ENCODE assay signal across 7 cellular contexts in the genomic region with DNA sequence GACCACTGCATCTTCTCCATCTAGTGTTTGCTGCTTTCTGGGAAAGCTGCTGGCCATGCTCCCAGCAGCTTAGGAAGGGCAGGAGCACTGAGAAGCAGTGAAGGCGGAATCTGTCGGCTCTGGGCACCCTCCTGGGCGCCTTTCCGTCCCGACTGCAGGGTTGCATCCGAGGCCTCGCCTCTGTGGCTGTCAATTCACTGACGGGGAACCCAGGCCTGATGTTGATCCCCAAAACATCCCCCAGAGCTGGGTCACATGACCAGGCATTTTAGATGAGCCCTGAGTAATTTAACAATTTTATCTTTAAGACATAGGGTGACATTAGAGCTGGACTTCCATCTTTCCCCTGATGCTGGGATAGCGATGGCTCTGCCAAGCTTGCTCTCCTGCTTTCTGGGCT.
"Had no signal": no experiment of that assay in that cellular context is flagged by ENCODE, and none has a peak within 500 bp of the region (broad histone marks: within the 10 kb centered on the region; RNA-seq: fewer than 3 reads in every experiment).

No MANE protein-coding gene starts in this region.

- DNase-seq: HFFc6, KG1 had no signal

- H3K27ac ChIP-seq: HL-60 had no signal

- H3K9me3 ChIP-seq: HAP-1 had no signal

- FAIRE-seq: HepG2 had no signal

- H3K36me3 ChIP-seq: HAP-1 had no signal

- ATAC-seq: HCT116, HepG2 had no signal

- H3K4me1 ChIP-seq: HAP-1 had no signal

- H3K4me3 ChIP-seq: GM23338, HAP-1 had no signal
